ENCODE assay signal across 11 cellular contexts in the genomic region with DNA sequence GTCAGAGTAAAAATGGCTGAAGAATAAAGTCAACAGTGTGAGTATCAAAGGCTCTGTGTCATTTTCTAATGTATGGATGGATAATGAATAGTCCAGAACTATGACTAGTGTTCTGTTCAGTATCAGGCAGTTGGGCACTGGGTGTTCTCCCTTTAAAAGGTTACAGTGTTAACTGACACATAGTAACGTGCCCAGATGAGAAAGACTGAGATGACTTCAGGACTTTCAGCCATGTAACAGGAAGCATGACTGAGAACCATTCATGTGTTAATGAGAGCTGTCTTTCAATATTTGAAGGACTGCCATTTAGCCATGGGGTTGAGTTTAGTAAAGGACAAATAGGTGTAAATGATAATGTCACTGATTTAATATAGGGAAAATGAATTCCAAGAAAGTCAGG.
A peak's percentile ranks its signal among the peaks of the same experiment; 100 is the strongest.
DNase-seq lines count a peak whose midpoint lies in the region; ATAC-seq, FAIRE-seq and TF ChIP-seq lines count a peak whose summit lies in the region.
"Had no signal": no experiment of that assay in that cellular context is flagged by ENCODE, and none has a peak within 500 bp of the region (broad histone marks: within the 10 kb centered on the region; RNA-seq: fewer than 3 reads in every experiment).

No MANE protein-coding gene starts in this region.

- DNase-seq in keratinocyte (ENCODE audit: low read depth, low spot score) (no peak), GF-D8 (lab: John Stamatoyannopoulos, UW) (no peak), NCI-H526 treated with DMSO at 0.1 percent for 48 hours (lab: John Stamatoyannopoulos, UW) (no peak), DMS 273 (lab: John Stamatoyannopoulos, UW; ENCODE audit: unreplicated experiment) (no peak), cerebellar nuclear complex (lab: John Stamatoyannopoulos, UW) (no peak)
- DNase-seq: activated CD4-positive, alpha-beta T cell treated with anti-CD3 and anti-CD28 coated beads, Interleukin-2, amount 50 U/mL, for 4 hours; effector CD4-positive, alpha-beta T cell; NCI-H187 had no signal

- FAIRE-seq in keratinocyte (lab: Jason Lieb, UNC): peak; percentile 60

- no peak overlapping the region for H3K4me3 ChIP-seq in keratinocyte (ENCODE audit: control insufficient read depth in 2 of 3, extremely low read depth in 1 of 3, insufficient read depth in 2 of 3, low read depth in 1 of 3, low read length in 3 of 3)

- H3K36me3 ChIP-seq in keratinocyte (ENCODE audit: control insufficient read depth in 2 of 2, extremely low read depth in 1 of 2, insufficient read depth in 2 of 2, low read length in 2 of 2): no peaks in the 10 kb centered on the region

- no peaks in the 10 kb centered on the region for H4K20me1 ChIP-seq in keratinocyte (ENCODE audit: control insufficient read depth, extremely low read depth, insufficient read depth, low read length)

- dilution Hi-C loops in keratinocyte (cut with MboI; ENCODE audit: extremely low pct_ligation_motif_present, low sequenced_read_pairs): no loop called here

- TF ChIP-seq CTCF in keratinocyte (optimal IDR thresholded peaks at IDR 0.05 in 1 of 3, IDR thresholded peaks at IDR 0.05 in 1 of 3, conservative IDR thresholded peaks at IDR 0.05 in 1 of 3; ENCODE audit: extremely low read depth in 1 of 3, insufficient read depth in 2 of 3, low read length in 3 of 3): no peak

- no peak overlapping the region for H3K9ac ChIP-seq in keratinocyte (ENCODE audit: control insufficient read depth, extremely low read depth, insufficient read depth, low read length)

- no peak overlapping the region for H2AFZ ChIP-seq in keratinocyte (ENCODE audit: control insufficient read depth, low read length)

- no peak overlapping the region for H3K27ac ChIP-seq in keratinocyte (ENCODE audit: control insufficient read depth, insufficient read depth, low read length)

- H3K4me2 ChIP-seq in keratinocyte (ENCODE audit: control insufficient read depth, extremely low read depth, insufficient read depth, low read depth, low read length): no peak overlapping the region

- ATAC-seq in GM18873 (IDR thresholded peaks at IDR 0.05; ENCODE audit: low FRiP score, unreplicated experiment) (peak; percentile 94), GM21786 (IDR thresholded peaks at IDR 0.05; ENCODE audit: unreplicated experiment) (peak; percentile 99), HG03469 (IDR thresholded peaks at IDR 0.05; ENCODE audit: unreplicated experiment) (peak; percentile 92)

- no peaks in the 10 kb centered on the region for H3K4me1 ChIP-seq in keratinocyte (ENCODE audit: control insufficient read depth, extremely low read depth, insufficient read depth, low read length)

- H3K79me2 ChIP-seq in keratinocyte (ENCODE audit: control insufficient read depth, insufficient read depth, low read length): no peaks in the 10 kb centered on the region

- no peaks in the 10 kb centered on the region for H3K27me3 ChIP-seq in keratinocyte (ENCODE audit: control insufficient read depth, extremely low read depth, insufficient read depth, low read length)

- no peaks in the 10 kb centered on the region for H3K9me3 ChIP-seq in keratinocyte (ENCODE audit: control insufficient read depth, low read depth, low read length)

- H3K9me1 ChIP-seq in keratinocyte (ENCODE audit: control insufficient read depth, extremely low read depth, insufficient read depth, low read length): no peaks in the 10 kb centered on the region
